Comparison of ENCODE assay signal across 1 cellular context in genomic region chr7:5435291-5436002, GRCh38.
A peak's percentile ranks its signal among the peaks of the same experiment; 100 is the strongest.
TF ChIP-seq lines count a peak whose summit lies in the region.

No MANE protein-coding gene starts in this region.

TF ChIP-seq in GM12878, 131 proteins besides CTCF, POLR2A, EP300 and RAD21 (continued from another document and continues in another):
- TF ChIP-seq ELK1 (IDR thresholded peaks at IDR 0.05; ENCODE audit: low read depth, low read length) (no peak), HSF1 (IDR thresholded peaks at IDR 0.05; ENCODE audit: low read depth, low read length) (no peak), CBX3 (IDR thresholded peaks at IDR 0.05; ENCODE audit: borderline replicate concordance, low read depth) (no peak), WRNIP1 (IDR thresholded peaks at IDR 0.05; ENCODE audit: borderline replicate concordance, low read depth, low read length) (no peak), CHD1 (IDR thresholded peaks at IDR 0.05; ENCODE audit: low read depth, low read length) (no peak), TBL1XR1 (IDR thresholded peaks at IDR 0.05; ENCODE audit: low read depth, low read length) (no peak), KLF5 (IDR thresholded peaks at IDR 0.05; ENCODE audit: partially characterized antibody) (no peak), IKZF1 (conservative IDR thresholded peaks at IDR 0.05) (peak; percentile 74), HDGF (IDR thresholded peaks at IDR 0.05) (no peak), MYC (IDR thresholded peaks at IDR 0.05; ENCODE audit: insufficient read depth, insufficient read length, insufficient replicate concordance, low read length, severe bottlenecking) (no peak), TCF7 (IDR thresholded peaks at IDR 0.05; ENCODE audit: borderline replicate concordance) (no peak), CUX1 (IDR thresholded peaks at IDR 0.05; ENCODE audit: insufficient replicate concordance, low read depth, low read length) (no peak), BCLAF1 (IDR thresholded peaks at IDR 0.05) (no peak), ETV6 (conservative IDR thresholded peaks at IDR 0.05 in 1 of 2, IDR thresholded peaks at IDR 0.05 in 1 of 2; ENCODE audit: borderline replicate concordance in 1 of 2, low read depth in 1 of 2) (no peak), SKIL (IDR thresholded peaks at IDR 0.05; ENCODE audit: low read depth, poor library complexity, severe bottlenecking) (no peak), SUPT20H (IDR thresholded peaks at IDR 0.05; ENCODE audit: borderline replicate concordance, control insufficient read depth, low read depth, low read length) (no peak), ESRRA (IDR thresholded peaks at IDR 0.05; ENCODE audit: low read length) (no peak), KDM1A (IDR thresholded peaks at IDR 0.05; ENCODE audit: borderline replicate concordance) (no peak), ZNF274 (IDR thresholded peaks at IDR 0.05; ENCODE audit: insufficient read depth, insufficient read length) (no peak), RUNX3 (IDR thresholded peaks at IDR 0.05; ENCODE audit: low read length) (peak; percentile 74), ZNF24 (IDR thresholded peaks at IDR 0.05) (0 out of 2 replicates have a peak, but pooled peaks have one; percentile 25), POU2F2 (IDR thresholded peaks at IDR 0.05; ENCODE audit: borderline replicate concordance, low read depth, low read length) (peak; percentile 14; the same call in 1 of the 3 replicates), RFX5 (IDR thresholded peaks at IDR 0.05; ENCODE audit: low read depth, low read length) (no peak), ZNF622 (IDR thresholded peaks at IDR 0.05) (no peak), TCF12 (IDR thresholded peaks at IDR 0.05; ENCODE audit: low read depth, low read length) (no peak), CREM (IDR thresholded peaks at IDR 0.05; ENCODE audit: low read depth) (no peak), BMI1 (IDR thresholded peaks at IDR 0.05; ENCODE audit: borderline replicate concordance) (0 out of 2 replicates have a peak, but pooled peaks have one; percentile 22), RBBP5 (conservative IDR thresholded peaks at IDR 0.05) (no peak), RAD51 (IDR thresholded peaks at IDR 0.05) (no peak)
- TF ChIP-seq, protein P1, sequence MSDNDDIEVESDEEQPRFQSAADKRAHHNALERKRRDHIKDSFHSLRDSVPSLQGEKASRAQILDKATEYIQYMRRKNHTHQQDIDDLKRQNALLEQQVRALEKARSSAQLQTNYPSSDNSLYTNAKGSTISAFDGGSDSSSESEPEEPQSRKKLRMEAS (IDR thresholded peaks at IDR 0.05; ENCODE audit: low read depth, low read length) = no peak
- TF ChIP-seq, protein P2, sequence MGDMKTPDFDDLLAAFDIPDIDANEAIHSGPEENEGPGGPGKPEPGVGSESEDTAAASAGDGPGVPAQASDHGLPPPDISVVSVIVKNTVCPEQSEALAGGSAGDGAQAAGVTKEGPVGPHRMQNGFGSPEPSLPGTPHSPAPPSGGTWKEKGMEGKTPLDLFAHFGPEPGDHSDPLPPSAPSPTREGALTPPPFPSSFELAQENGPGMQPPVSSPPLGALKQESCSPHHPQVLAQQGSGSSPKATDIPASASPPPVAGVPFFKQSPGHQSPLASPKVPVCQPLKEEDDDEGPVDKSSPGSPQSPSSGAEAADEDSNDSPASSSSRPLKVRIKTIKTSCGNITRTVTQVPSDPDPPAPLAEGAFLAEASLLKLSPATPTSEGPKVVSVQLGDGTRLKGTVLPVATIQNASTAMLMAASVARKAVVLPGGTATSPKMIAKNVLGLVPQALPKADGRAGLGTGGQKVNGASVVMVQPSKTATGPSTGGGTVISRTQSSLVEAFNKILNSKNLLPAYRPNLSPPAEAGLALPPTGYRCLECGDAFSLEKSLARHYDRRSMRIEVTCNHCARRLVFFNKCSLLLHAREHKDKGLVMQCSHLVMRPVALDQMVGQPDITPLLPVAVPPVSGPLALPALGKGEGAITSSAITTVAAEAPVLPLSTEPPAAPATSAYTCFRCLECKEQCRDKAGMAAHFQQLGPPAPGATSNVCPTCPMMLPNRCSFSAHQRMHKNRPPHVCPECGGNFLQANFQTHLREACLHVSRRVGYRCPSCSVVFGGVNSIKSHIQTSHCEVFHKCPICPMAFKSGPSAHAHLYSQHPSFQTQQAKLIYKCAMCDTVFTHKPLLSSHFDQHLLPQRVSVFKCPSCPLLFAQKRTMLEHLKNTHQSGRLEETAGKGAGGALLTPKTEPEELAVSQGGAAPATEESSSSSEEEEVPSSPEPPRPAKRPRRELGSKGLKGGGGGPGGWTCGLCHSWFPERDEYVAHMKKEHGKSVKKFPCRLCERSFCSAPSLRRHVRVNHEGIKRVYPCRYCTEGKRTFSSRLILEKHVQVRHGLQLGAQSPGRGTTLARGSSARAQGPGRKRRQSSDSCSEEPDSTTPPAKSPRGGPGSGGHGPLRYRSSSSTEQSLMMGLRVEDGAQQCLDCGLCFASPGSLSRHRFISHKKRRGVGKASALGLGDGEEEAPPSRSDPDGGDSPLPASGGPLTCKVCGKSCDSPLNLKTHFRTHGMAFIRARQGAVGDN (IDR thresholded peaks at IDR 0.05) = no peak
- TF ChIP-seq, protein P3, sequence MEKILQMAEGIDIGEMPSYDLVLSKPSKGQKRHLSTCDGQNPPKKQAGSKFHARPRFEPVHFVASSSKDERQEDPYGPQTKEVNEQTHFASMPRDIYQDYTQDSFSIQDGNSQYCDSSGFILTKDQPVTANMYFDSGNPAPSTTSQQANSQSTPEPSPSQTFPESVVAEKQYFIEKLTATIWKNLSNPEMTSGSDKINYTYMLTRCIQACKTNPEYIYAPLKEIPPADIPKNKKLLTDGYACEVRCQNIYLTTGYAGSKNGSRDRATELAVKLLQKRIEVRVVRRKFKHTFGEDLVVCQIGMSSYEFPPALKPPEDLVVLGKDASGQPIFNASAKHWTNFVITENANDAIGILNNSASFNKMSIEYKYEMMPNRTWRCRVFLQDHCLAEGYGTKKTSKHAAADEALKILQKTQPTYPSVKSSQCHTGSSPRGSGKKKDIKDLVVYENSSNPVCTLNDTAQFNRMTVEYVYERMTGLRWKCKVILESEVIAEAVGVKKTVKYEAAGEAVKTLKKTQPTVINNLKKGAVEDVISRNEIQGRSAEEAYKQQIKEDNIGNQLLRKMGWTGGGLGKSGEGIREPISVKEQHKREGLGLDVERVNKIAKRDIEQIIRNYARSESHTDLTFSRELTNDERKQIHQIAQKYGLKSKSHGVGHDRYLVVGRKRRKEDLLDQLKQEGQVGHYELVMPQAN (conservative IDR thresholded peaks at IDR 0.05) = no peak
- TF ChIP-seq, protein P4, sequence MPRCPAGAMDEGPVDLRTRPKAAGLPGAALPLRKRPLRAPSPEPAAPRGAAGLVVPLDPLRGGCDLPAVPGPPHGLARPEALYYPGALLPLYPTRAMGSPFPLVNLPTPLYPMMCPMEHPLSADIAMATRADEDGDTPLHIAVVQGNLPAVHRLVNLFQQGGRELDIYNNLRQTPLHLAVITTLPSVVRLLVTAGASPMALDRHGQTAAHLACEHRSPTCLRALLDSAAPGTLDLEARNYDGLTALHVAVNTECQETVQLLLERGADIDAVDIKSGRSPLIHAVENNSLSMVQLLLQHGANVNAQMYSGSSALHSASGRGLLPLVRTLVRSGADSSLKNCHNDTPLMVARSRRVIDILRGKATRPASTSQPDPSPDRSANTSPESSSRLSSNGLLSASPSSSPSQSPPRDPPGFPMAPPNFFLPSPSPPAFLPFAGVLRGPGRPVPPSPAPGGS (IDR thresholded peaks at IDR 0.05; ENCODE audit: borderline replicate concordance, insufficient read depth, low read depth, low read length, poor library complexity, severe bottlenecking) = no peak
